7 cellular contexts compared by ENCODE assay signal in the genomic region with DNA sequence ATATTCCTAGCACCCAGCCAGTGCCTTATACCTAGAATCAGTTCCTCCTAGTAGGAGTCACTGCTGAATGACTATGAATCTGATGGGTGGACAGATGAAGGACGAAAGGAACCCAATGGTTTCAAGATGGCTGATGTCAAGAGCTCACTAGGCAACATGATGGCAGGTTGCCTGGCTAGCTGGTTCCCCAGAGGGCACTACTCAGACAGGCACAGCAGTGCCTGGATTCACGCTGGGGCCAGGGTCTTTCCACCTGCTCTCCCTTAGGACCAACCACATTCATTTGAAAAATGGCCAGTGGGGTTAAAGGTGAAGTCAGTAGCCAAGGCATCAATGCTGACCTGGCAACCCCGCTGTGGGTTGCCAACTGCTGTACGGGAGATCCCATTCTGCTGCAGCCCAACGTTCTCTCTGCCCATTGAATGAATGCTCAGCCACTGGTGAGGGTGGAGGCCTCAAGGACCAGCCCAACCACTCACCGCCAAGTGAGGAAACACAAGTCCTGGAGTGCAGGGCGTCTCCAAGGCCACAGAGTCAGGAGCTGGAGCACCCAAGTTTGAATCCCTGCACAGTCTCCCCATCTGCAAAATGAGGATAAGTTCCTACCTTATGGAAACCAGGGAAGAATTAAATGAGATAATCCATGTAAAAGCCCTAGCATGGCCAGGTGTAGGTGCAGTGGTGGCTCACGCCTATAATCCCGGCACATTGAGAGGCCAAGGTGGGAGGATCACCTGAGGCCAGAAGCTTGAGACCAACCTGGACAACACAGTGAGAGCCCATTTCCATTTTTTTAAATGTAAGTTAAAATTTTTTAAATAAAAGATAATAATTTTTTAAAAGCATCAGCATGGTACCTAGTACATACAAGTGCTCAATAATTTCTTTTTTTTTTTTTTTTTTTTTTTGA. TPM values are rescaled to one million over a fixed set of nuclear protein-coding genes. Genes with fewer than 3 reads are reported as not detected.
DNase-seq lines count a peak whose midpoint lies in the region; ATAC-seq lines count a peak whose summit lies in the region.

No MANE protein-coding gene starts in this region.

- H3K27me3 Mint-ChIP-seq in activated T-cell treated with anti-CD3 and anti-CD28 coated beads, Interleukin-2, amount 50 U/mL, for 4 hours (ENCODE audit: low read depth): no peaks in the 10 kb centered on the region
- no peaks in the 10 kb centered on the region for H3K27me3 Mint-ChIP-seq in stimulated activated naive B cell treated with anti-CD40 and anti-IgM and Interleukin-4, amounts not matched to agents 10 μg/mL and 1 μg/mL and 100 μg/mL, for 72 hours

- peaks cover 44% of the 10 kb centered on the region for H3K4me1 ChIP-seq in HUES64 (ENCODE audit: insufficient read depth, low read length)
- peaks cover 19% of the 10 kb centered on the region for H3K4me1 ChIP-seq in iPS-15b (ENCODE audit: control insufficient read depth, insufficient read depth, low read length)

- peaks cover 24% of the 10 kb centered on the region for H3K36me3 Mint-ChIP-seq in activated T-cell treated with anti-CD3 and anti-CD28 coated beads, Interleukin-2, amount 50 U/mL, for 4 hours (ENCODE audit: insufficient read depth)
- peaks cover 42 to 73% of the 10 kb centered on the region in 2 donors for H3K36me3 Mint-ChIP-seq in stimulated activated naive B cell treated with anti-CD40 and anti-IgM and Interleukin-4, amounts not matched to agents 10 μg/mL and 1 μg/mL and 100 μg/mL, for 72 hours

- peak overlapping the region; percentile 59 for H3K4me3 Mint-ChIP-seq in activated T-cell treated with anti-CD3 and anti-CD28 coated beads, Interleukin-2, amount 50 U/mL, for 4 hours
- H3K4me3 Mint-ChIP-seq in stimulated activated naive B cell treated with anti-CD40 and anti-IgM and Interleukin-4, amounts not matched to agents 10 μg/mL and 1 μg/mL and 100 μg/mL, for 72 hours: peak overlapping the region in 1 of 2 donors; percentile 19

- H3K9me3 ChIP-seq in HUES64 (ENCODE audit: insufficient read depth, low read depth, low read length): no peaks in the 10 kb centered on the region
- H3K9me3 ChIP-seq in iPS-15b (ENCODE audit: control insufficient read depth, insufficient read depth, low read length): no peaks in the 10 kb centered on the region

- WGBS in HUES64: 94% methylated on average over 9 of the region's 9 CpGs

- peaks cover 93% of the 10 kb centered on the region for H3K4me1 Mint-ChIP-seq in activated T-cell treated with anti-CD3 and anti-CD28 coated beads, Interleukin-2, amount 50 U/mL, for 4 hours (ENCODE audit: low read depth)
- peaks cover 64 to 92% of the 10 kb centered on the region in 2 donors for H3K4me1 Mint-ChIP-seq in stimulated activated naive B cell treated with anti-CD40 and anti-IgM and Interleukin-4, amounts not matched to agents 10 μg/mL and 1 μg/mL and 100 μg/mL, for 72 hours

- no peak for DNase-seq in activated T-cell treated with anti-CD3 and anti-CD28 coated beads, Interleukin-2, amount 50 U/mL, for 4 hours
- DNase-seq in stimulated activated naive B cell treated with anti-CD40 and anti-IgM and Interleukin-4, amounts not matched to agents 10 μg/mL and 1 μg/mL and 100 μg/mL, for 72 hours: no peak
- DNase-seq in NCI-H69 (lab: John Stamatoyannopoulos, UW) (no peak), amniotic stem cell (lab: John Stamatoyannopoulos, UW) (no peak), OCI-M1 (lab: John Stamatoyannopoulos, UW) (no peak)

- H3K27me3 ChIP-seq in HUES64 (ENCODE audit: insufficient read depth, low read length) (no peaks in the 10 kb centered on the region), iPS-15b (ENCODE audit: control insufficient read depth, insufficient read depth, low read length) (no peaks in the 10 kb centered on the region)

- peak overlapping the region; percentile 18; the same call in 1 of the 2 replicates for H3K27ac ChIP-seq in HUES64 (ENCODE audit: low read depth, low read length)

- H3K9ac ChIP-seq in HUES64 (ENCODE audit: low read depth, low read length) (no peak overlapping the region), iPS-15b (ENCODE audit: low read depth, low read length) (peak overlapping the region; percentile 29)

- peak overlapping the region; percentile 88 for H3K27ac Mint-ChIP-seq in stimulated activated naive B cell treated with anti-CD40 and anti-IgM and Interleukin-4, amounts not matched to agents 10 μg/mL and 1 μg/mL and 100 μg/mL, for 72 hours

- H3K36me3 ChIP-seq in HUES64 (ENCODE audit: insufficient read depth, low read length) (peaks cover 14% of the 10 kb centered on the region; the same call in 1 of the 2 replicates), iPS-15b (ENCODE audit: control insufficient read depth, insufficient read depth, low read length) (peaks cover 4% of the 10 kb centered on the region)

- H3K4me3 ChIP-seq in HUES64 (ENCODE audit: low read length) (no peak overlapping the region), iPS-15b (ENCODE audit: low read depth, low read length) (no peak overlapping the region)

- ATAC-seq in activated T-cell treated with anti-CD3 and anti-CD28 coated beads, Interleukin-2, amount 50 U/mL, for 4 hours: no peak
- no peak for ATAC-seq in stimulated activated naive B cell treated with anti-CD40 and anti-IgM and Interleukin-4, amounts not matched to agents 10 μg/mL and 1 μg/mL and 100 μg/mL, for 72 hours (replicated peaks)

- H3K9me3 Mint-ChIP-seq in activated T-cell treated with anti-CD3 and anti-CD28 coated beads, Interleukin-2, amount 50 U/mL, for 4 hours: no peaks in the 10 kb centered on the region
- H3K9me3 Mint-ChIP-seq in stimulated activated naive B cell treated with anti-CD40 and anti-IgM and Interleukin-4, amounts not matched to agents 10 μg/mL and 1 μg/mL and 100 μg/mL, for 72 hours: no peaks in the 10 kb centered on the region

RNA-seq across cellular contexts. Expression of gene MYH9, which starts 12.4 kb away (rescaled TPM):
- 117 TPM for polyA plus RNA-seq in HUES64 (2013, experiment 1 of 2)
- 121 TPM for polyA plus RNA-seq in HUES64 (2013, experiment 2 of 2)
- total RNA-seq in activated T-cell treated with anti-CD3 and anti-CD28 coated beads, Interleukin-2, amount 50 U/mL, for 4 hours: 100 to 1,000 TPM; 673 to 753 (median 716) TPM
